ENCODE assay signal across 14 cellular contexts in genomic region chr2:99861376-99861760, GRCh38.
DNase-seq lines count a peak whose midpoint lies in the region; ATAC-seq and TF ChIP-seq lines count a peak whose summit lies in the region.
"Had no signal": no experiment of that assay in that cellular context is flagged by ENCODE, and none has a peak within 500 bp of the region (broad histone marks: within the 10 kb centered on the region; RNA-seq: fewer than 3 reads in every experiment).

No MANE protein-coding gene starts in this region.

- no peaks in the 10 kb centered on the region for H3K9me3 Mint-ChIP-seq in naive B cell
- H3K9me3 Mint-ChIP-seq in naive thymus-derived CD8-positive, alpha-beta T cell = no peaks in the 10 kb centered on the region
- H3K9me3 Mint-ChIP-seq: activated CD4-positive, alpha-beta memory T cell treated with anti-CD3 and anti-CD28 coated beads, Interleukin-2, amount 10 ng/mL, durations not matched to agents 7 days and 5 days; activated naive CD4-positive, alpha-beta T cell treated with anti-CD3 and anti-CD28 coated beads, Interleukin-2, amount 50 U/mL, for 24 hours; dendritic cell treated with granulocyte-macrophage colony-stimulating factor and Interleukin-4, amounts not matched to agents 40 ng/mL and 50 ng/mL, for 4 days; stimulated activated naive CD8-positive, alpha-beta T cell treated with anti-CD3 and anti-CD28 coated beads, Interleukin-15, amount 100 ng/mL, for 72 hours had no signal

- H3K27me3 Mint-ChIP-seq in naive B cell = no peaks in the 10 kb centered on the region
- H3K27me3 Mint-ChIP-seq in naive thymus-derived CD8-positive, alpha-beta T cell = peaks cover 0 to 2% (median 0%) of the 10 kb centered on the region in 5 donors
- H3K27me3 Mint-ChIP-seq: activated naive CD4-positive, alpha-beta T cell treated with anti-CD3 and anti-CD28 coated beads, Interleukin-2, amount 50 U/mL, for 24 hours; stimulated activated naive CD8-positive, alpha-beta T cell treated with anti-CD3 and anti-CD28 coated beads, Interleukin-15, amount 100 ng/mL, for 72 hours had no signal

- POLR2A ChIA-PET in GM10248 (lab: Yijun Ruan, JAX) = no interaction called here
- POLR2A ChIA-PET in naive thymus-derived CD8-positive, alpha-beta T cell (lab: Charles Lee) = no interaction called here

- ATAC-seq in naive B cell (ENCODE audit: low read depth in 2 of 2) (peak; percentile 87 to 88), GM19463 (IDR thresholded peaks at IDR 0.05; ENCODE audit: unreplicated experiment) (no peak)
- no peak for ATAC-seq in naive thymus-derived CD8-positive, alpha-beta T cell
- ATAC-seq: left ventricle myocardium superior; stimulated activated naive CD8-positive, alpha-beta T cell treated with anti-CD3 and anti-CD28 coated beads, Interleukin-15, amount 100 ng/mL, for 72 hours had no signal

- CTCF ChIA-PET in GM10248 (lab: Yijun Ruan, JAX) = no interaction called here

- H3K4me3 ChIP-seq in Jurkat, Clone E6-1 (ENCODE audit: low read length) = no peak overlapping the region

- peak overlapping the region in 3 of 6 donors; percentile 7 to 84 (median 62) for H3K27ac Mint-ChIP-seq in naive B cell
- H3K27ac Mint-ChIP-seq in naive thymus-derived CD8-positive, alpha-beta T cell = peak overlapping the region in 1 of 10 donors; percentile 51
- H3K27ac Mint-ChIP-seq: activated CD4-positive, alpha-beta memory T cell treated with anti-CD3 and anti-CD28 coated beads, Interleukin-2, amount 10 ng/mL, durations not matched to agents 7 days and 5 days; dendritic cell treated with granulocyte-macrophage colony-stimulating factor and Interleukin-4, amounts not matched to agents 40 ng/mL and 50 ng/mL, for 4 days; stimulated activated naive CD8-positive, alpha-beta T cell treated with anti-CD3 and anti-CD28 coated beads, Interleukin-15, amount 100 ng/mL, for 72 hours had no signal

- no peak for TF ChIP-seq CTCF in GM10248 (IDR thresholded peaks at IDR 0.05; ENCODE audit: control extremely low read depth, extremely low read depth, low read depth, missing control alignments)

- H3K4me3 Mint-ChIP-seq in naive B cell = peak overlapping the region in 7 of 8 donors; percentile 26 to 86 (median 65)
- H3K4me3 Mint-ChIP-seq in naive thymus-derived CD8-positive, alpha-beta T cell = no peak overlapping the region
- H3K4me3 Mint-ChIP-seq: activated CD4-positive, alpha-beta memory T cell treated with anti-CD3 and anti-CD28 coated beads, Interleukin-2, amount 10 ng/mL, durations not matched to agents 7 days and 5 days; dendritic cell treated with granulocyte-macrophage colony-stimulating factor and Interleukin-4, amounts not matched to agents 40 ng/mL and 50 ng/mL, for 4 days; stimulated activated naive CD8-positive, alpha-beta T cell treated with anti-CD3 and anti-CD28 coated beads, Interleukin-15, amount 100 ng/mL, for 72 hours had no signal

- H3K4me1 Mint-ChIP-seq in naive B cell = peaks cover 64 to 88% (median 77%) of the 10 kb centered on the region in 3 donors
- peaks cover 0 to 45% (median 16%) of the 10 kb centered on the region in 4 donors for H3K4me1 Mint-ChIP-seq in naive thymus-derived CD8-positive, alpha-beta T cell

- peak; percentile 28 for DNase-seq in GM10248 (ENCODE audit: extremely low spot score)
- DNase-seq in Jurkat, Clone E6-1 (ENCODE audit: low read depth, low spot score) = peak; percentile 51
- DNase-seq in SKM-1 (lab: John Stamatoyannopoulos, UW; ENCODE audit: unreplicated experiment) = peak; percentile 31
- DNase-seq in naive B cell = peak; percentile 49
- DNase-seq in activated naive CD4-positive, alpha-beta T cell treated with anti-CD3 and anti-CD28 coated beads, Interleukin-2, amount 50 U/mL, for 16 hours = no peak
- DNase-seq in naive thymus-derived CD8-positive, alpha-beta T cell = no peak
- no peak for DNase-seq in glomerular visceral epithelial cell (ENCODE audit: extremely low spot score)
- DNase-seq: activated CD4-positive, alpha-beta memory T cell treated with anti-CD3 and anti-CD28 coated beads, Interleukin-2, amount 10 ng/mL, durations not matched to agents 7 days and 5 days; left ventricle myocardium superior; NCI-H526; stimulated activated naive CD8-positive, alpha-beta T cell treated with anti-CD3 and anti-CD28 coated beads, Interleukin-15, amount 100 ng/mL, for 72 hours had no signal

- H3K36me3 Mint-ChIP-seq in naive B cell = no peaks in the 10 kb centered on the region
- no peaks in the 10 kb centered on the region for H3K36me3 Mint-ChIP-seq in naive thymus-derived CD8-positive, alpha-beta T cell

Comparison
In these comparisons a context has a peak if more than half of its experiments do, and no peak if none do; other contexts are left out.
1. DNase-seq: peak in GM10248 (single experiment), Jurkat, Clone E6-1 (single experiment), SKM-1 (single experiment) and naive B cell (single experiment); none in activated naive CD4-positive, alpha-beta T cell treated with anti-CD3 and anti-CD28 coated beads, Interleukin-2, amount 50 U/mL, for 16 hours (single experiment), naive thymus-derived CD8-positive, alpha-beta T cell (0 of 10) and glomerular visceral epithelial cell (single experiment).
2. ATAC-seq: peak in naive B cell (2 of 2); none in naive thymus-derived CD8-positive, alpha-beta T cell (0 of 2) and GM19463 (single experiment).
3. H3K4me3 Mint-ChIP-seq: peak in naive B cell (7 of 8); none in naive thymus-derived CD8-positive, alpha-beta T cell (0 of 10).